11 cellular contexts compared by ENCODE assay signal in genomic region chr3:196670335-196670734, GRCh38. TPM values are rescaled to one million over a fixed set of nuclear protein-coding genes. Genes with fewer than 3 reads are reported as not detected.
DNase-seq lines count a peak whose midpoint lies in the region; ATAC-seq and TF ChIP-seq lines count a peak whose summit lies in the region.
"Had no signal": no experiment of that assay in that cellular context is flagged by ENCODE, and none has a peak within 500 bp of the region (broad histone marks: within the 10 kb centered on the region; RNA-seq: fewer than 3 reads in every experiment).

No MANE protein-coding gene starts in this region.

- no peak overlapping the region for H3K4me2 ChIP-seq in mammary epithelial cell (ENCODE audit: insufficient read depth, low read depth, low read length)

- TF ChIP-seq CTCF in mammary epithelial cell (conservative IDR thresholded peaks at IDR 0.05 in 1 of 2, IDR thresholded peaks at IDR 0.05 in 1 of 2; ENCODE audit: extremely low read depth in 1 of 2, insufficient read depth in 1 of 2, low read depth in 1 of 2, low read length in 2 of 2) = no peak

- H3K9me3 ChIP-seq in CD8-positive, alpha-beta memory T cell (ENCODE audit: low read length) = no peaks in the 10 kb centered on the region
- no peaks in the 10 kb centered on the region for H3K9me3 ChIP-seq in mammary epithelial cell (replicated peaks; ENCODE audit: insufficient read depth, low read length)

- H3K4me1 Mint-ChIP-seq in CD8-positive, alpha-beta memory T cell = peaks cover 8 to 21% (median 13%) of the 10 kb centered on the region in 3 donors
- peaks cover 16% of the 10 kb centered on the region for H3K4me1 Mint-ChIP-seq in activated T-helper 2 cell treated with anti-CD3 and anti-CD28 coated beads, Interferon-gamma antibody, Interleukin-2, Interleukin-4, amounts not matched to agents 10 μg/mL and 5 μg/mL and 100 μg/mL, durations not matched to agents 14 hours and 24 hours and 36 hours (ENCODE audit: low read depth)
- H3K4me1 Mint-ChIP-seq in memory B cell = peaks cover 31% of the 10 kb centered on the region

- dilution Hi-C loops in mammary epithelial cell (cut with HindIII; ENCODE audit: low sequenced_read_pairs) = no loop called here

- intact Hi-C loops in activated T-helper 2 cell treated with anti-CD3 and anti-CD28 coated beads, Interferon-gamma antibody, Interleukin-2, Interleukin-4, amounts not matched to agents 10 μg/mL and 5 μg/mL and 100 μg/mL, durations not matched to agents 14 hours and 24 hours and 36 hours (cut with micrococcal nuclease) = no loop called here
- intact Hi-C loops in mammary epithelial cell (cut with micrococcal nuclease) = no loop called here

- peak overlapping the region in 4 of 7 donors; percentile 7 to 67 (median 34) for H3K4me3 Mint-ChIP-seq in CD8-positive, alpha-beta memory T cell
- peak overlapping the region; percentile 17 for H3K4me3 Mint-ChIP-seq in activated T-helper 2 cell treated with anti-CD3 and anti-CD28 coated beads, Interferon-gamma antibody, Interleukin-2, Interleukin-4, amounts not matched to agents 10 μg/mL and 5 μg/mL and 100 μg/mL, durations not matched to agents 14 hours and 24 hours and 36 hours (ENCODE audit: low read depth)
- peak overlapping the region; percentile 86 for H3K4me3 Mint-ChIP-seq in memory B cell

- H3K4me1 ChIP-seq in ACC112 (ENCODE audit: control insufficient read depth, insufficient read depth, low read length, unreplicated experiment) = peaks cover 10% of the 10 kb centered on the region
- H3K4me1 ChIP-seq in CD8-positive, alpha-beta memory T cell (ENCODE audit: insufficient read depth, low read length) = peaks cover 14% of the 10 kb centered on the region
- peaks cover 10% of the 10 kb centered on the region for H3K4me1 ChIP-seq in mammary epithelial cell (ENCODE audit: insufficient read depth, low read length)

- H3K27ac ChIP-seq in ACC112 (ENCODE audit: low read depth, low read length) (no peak overlapping the region), mammary epithelial cell (ENCODE audit: insufficient read depth, low read depth, low read length) (no peak overlapping the region)
- H3K27ac ChIP-seq in CD8-positive, alpha-beta memory T cell (ENCODE audit: low read depth, low read length) = no peak overlapping the region

- no peaks in the 10 kb centered on the region for H3K9me3 Mint-ChIP-seq in CD8-positive, alpha-beta memory T cell
- peaks cover 4% of the 10 kb centered on the region for H3K9me3 Mint-ChIP-seq in activated T-helper 2 cell treated with anti-CD3 and anti-CD28 coated beads, Interferon-gamma antibody, Interleukin-2, Interleukin-4, amounts not matched to agents 10 μg/mL and 5 μg/mL and 100 μg/mL, durations not matched to agents 14 hours and 24 hours and 36 hours
- H3K9me3 Mint-ChIP-seq in memory B cell = no peaks in the 10 kb centered on the region

- CTCF ChIA-PET in CD8-positive, alpha-beta memory T cell (lab: Charles Lee) = interaction anchor here (1.8 kb wide), 1 partner anchor 15 kb away, joined by 6 read pairs; no protein-coding TSS in a partner anchor
- CTCF ChIA-PET in mammary epithelial cell (lab: Charles Lee; ENCODE audit: low non-redundant PET) = no interaction called here

- no peak overlapping the region for H3K9ac ChIP-seq in mammary epithelial cell (ENCODE audit: insufficient read depth, low read length)

- POLR2A ChIA-PET in CD8-positive, alpha-beta memory T cell (lab: Charles Lee) = interaction anchor here (0.5 kb wide), 1 partner anchor 81 kb away, joined by 4 read pairs; no protein-coding TSS in a partner anchor

- H3K36me3 ChIP-seq in ACC112 (ENCODE audit: insufficient read depth, low read length) = no peaks in the 10 kb centered on the region
- no peaks in the 10 kb centered on the region for H3K36me3 ChIP-seq in CD8-positive, alpha-beta memory T cell (ENCODE audit: insufficient read depth, low read length)
- H3K36me3 ChIP-seq in mammary epithelial cell (ENCODE audit: insufficient read depth, low read length) = no peaks in the 10 kb centered on the region

- H2AFZ ChIP-seq in ACC112 (ENCODE audit: low read length, unreplicated experiment) (peak overlapping the region; percentile 4), mammary epithelial cell (ENCODE audit: low read depth, low read length) (no peak overlapping the region)

- ATAC-seq in memory B cell (ENCODE audit: low read depth) (peak; percentile 85), GM19351 (IDR thresholded peaks at IDR 0.05; ENCODE audit: unreplicated experiment) (no peak)

- H3K27ac Mint-ChIP-seq in CD8-positive, alpha-beta memory T cell = peak overlapping the region in 6 of 8 donors; percentile 4 to 88 (median 69)
- H3K27ac Mint-ChIP-seq in activated T-helper 2 cell treated with anti-CD3 and anti-CD28 coated beads, Interferon-gamma antibody, Interleukin-2, Interleukin-4, amounts not matched to agents 10 μg/mL and 5 μg/mL and 100 μg/mL, durations not matched to agents 14 hours and 24 hours and 36 hours = peak overlapping the region; percentile 16
- H3K27ac Mint-ChIP-seq in memory B cell = peak overlapping the region; percentile 76

- no peak for DNase-seq in CD8-positive, alpha-beta memory T cell
- DNase-seq in activated T-helper 2 cell treated with anti-CD3 and anti-CD28 coated beads, Interferon-gamma antibody, Interleukin-2, Interleukin-4, amounts not matched to agents 10 μg/mL and 5 μg/mL and 100 μg/mL, durations not matched to agents 14 hours and 24 hours and 36 hours (ENCODE audit: low spot score) = no peak
- DNase-seq in memory B cell (ENCODE audit: low spot score in 2 of 2) = no peak
- DNase-seq in SIG-M5 treated with dmso at 0.1 percent for 504 hours (lab: John Stamatoyannopoulos, UW; ENCODE audit: unreplicated experiment) = no peak
- no peak for DNase-seq in KG1 (lab: John Stamatoyannopoulos, UW)
- no peak for DNase-seq in mammary epithelial cell
- DNase-seq: effector CD4-positive, alpha-beta T cell; NCI-H345; SW 1271 had no signal

- no peak overlapping the region for H3K4me3 ChIP-seq in ACC112 (ENCODE audit: low read depth, low read length)
- H3K4me3 ChIP-seq in CD8-positive, alpha-beta memory T cell (ENCODE audit: low read length) = no peak overlapping the region
- no peak overlapping the region for H3K4me3 ChIP-seq in mammary epithelial cell (replicated peaks in 1 of 3; ENCODE audit: insufficient read depth in 1 of 3, low read depth in 2 of 3, low read length in 3 of 3)

- H3K79me2 ChIP-seq in ACC112 (ENCODE audit: control insufficient read depth, insufficient read depth, low read length, unreplicated experiment) (no peaks in the 10 kb centered on the region), mammary epithelial cell (ENCODE audit: insufficient read depth, low read length) (no peaks in the 10 kb centered on the region)

- BruUV-seq in mammary epithelial cell (replicated peaks; lab: Mats Ljungman, UMichigan) = no TSS peak

- in situ Hi-C loops in mammary epithelial cell (cut with MboI; ENCODE audit: low sequenced_read_pairs in 2 of 2) = no loop called here

- 86% methylated on average over 4 of the region's 6 CpGs for WGBS in mammary epithelial cell (ENCODE audit: low coverage, missing lambda C conversion rate)

- peaks cover 0 to 4% (median 1%) of the 10 kb centered on the region in 3 donors for H3K36me3 Mint-ChIP-seq in CD8-positive, alpha-beta memory T cell
- peaks cover 20% of the 10 kb centered on the region for H3K36me3 Mint-ChIP-seq in activated T-helper 2 cell treated with anti-CD3 and anti-CD28 coated beads, Interferon-gamma antibody, Interleukin-2, Interleukin-4, amounts not matched to agents 10 μg/mL and 5 μg/mL and 100 μg/mL, durations not matched to agents 14 hours and 24 hours and 36 hours (ENCODE audit: low read depth)
- peaks cover 2% of the 10 kb centered on the region for H3K36me3 Mint-ChIP-seq in memory B cell

- no peaks in the 10 kb centered on the region for H3K27me3 Mint-ChIP-seq in CD8-positive, alpha-beta memory T cell
- H3K27me3 Mint-ChIP-seq in activated T-helper 2 cell treated with anti-CD3 and anti-CD28 coated beads, Interferon-gamma antibody, Interleukin-2, Interleukin-4, amounts not matched to agents 10 μg/mL and 5 μg/mL and 100 μg/mL, durations not matched to agents 14 hours and 24 hours and 36 hours (ENCODE audit: low read depth) = no peaks in the 10 kb centered on the region
- no peaks in the 10 kb centered on the region for H3K27me3 Mint-ChIP-seq in memory B cell

- no peaks in the 10 kb centered on the region for H4K20me1 ChIP-seq in mammary epithelial cell (ENCODE audit: insufficient read depth, low read length)

- H3K27me3 ChIP-seq in ACC112 (ENCODE audit: insufficient read depth, low read length) = 0 out of 2 replicates have a peak, but pooled peaks cover 3% of the 10 kb centered on the region
- no peaks in the 10 kb centered on the region for H3K27me3 ChIP-seq in CD8-positive, alpha-beta memory T cell (ENCODE audit: insufficient read depth, low read length, poor library complexity, severe bottlenecking)
- no peaks in the 10 kb centered on the region for H3K27me3 ChIP-seq in mammary epithelial cell (ENCODE audit: insufficient read depth, low read length)

RNA-seq across cellular contexts. Expression of gene NRROS, which starts 30.8 kb away (rescaled TPM):
- 10 to 100 TPM; 15.6 to 17.0 TPM for total RNA-seq in CD8-positive, alpha-beta memory T cell
- 3.5 TPM for polyA plus RNA-seq in CD8-positive, alpha-beta memory T cell
- 51.4 and 53.2 TPM in 2 replicates for total RNA-seq in activated T-helper 2 cell treated with anti-CD3 and anti-CD28 coated beads, Interferon-gamma antibody, Interleukin-2, Interleukin-4, amounts not matched to agents 10 μg/mL and 5 μg/mL and 100 μg/mL, durations not matched to agents 14 hours and 24 hours and 36 hours
- total RNA-seq in mammary epithelial cell = 1 to 10 TPM in 1 of 2 donors, not detected in 1; 1.1 TPM
- 0.24 TPM for polyA plus RNA-seq in mammary epithelial cell
- polyA minus RNA-seq in mammary epithelial cell = not detected

RNA-seq across cellular contexts. Expression of gene CEP19, which starts 41.7 kb away (rescaled TPM):
- total RNA-seq in CD8-positive, alpha-beta memory T cell = 1 to 10 TPM; 7.3 to 7.4 TPM
- polyA plus RNA-seq in CD8-positive, alpha-beta memory T cell = 7.4 TPM
- 3.7 and 4.5 TPM in 2 replicates for total RNA-seq in activated T-helper 2 cell treated with anti-CD3 and anti-CD28 coated beads, Interferon-gamma antibody, Interleukin-2, Interleukin-4, amounts not matched to agents 10 μg/mL and 5 μg/mL and 100 μg/mL, durations not matched to agents 14 hours and 24 hours and 36 hours
- 1 to 10 TPM; 1.7 to 2.0 TPM for total RNA-seq in mammary epithelial cell
- polyA plus RNA-seq in mammary epithelial cell = 1.5 TPM
- polyA minus RNA-seq in mammary epithelial cell = not detected

RNA-seq across cellular contexts. Expression of gene PIGX, which starts 41.8 kb away (rescaled TPM):
- 10 to 100 TPM; 49.0 to 50.5 TPM for total RNA-seq in CD8-positive, alpha-beta memory T cell
- 38.7 TPM for polyA plus RNA-seq in CD8-positive, alpha-beta memory T cell
- 65.7 and 70.8 TPM in 2 replicates for total RNA-seq in activated T-helper 2 cell treated with anti-CD3 and anti-CD28 coated beads, Interferon-gamma antibody, Interleukin-2, Interleukin-4, amounts not matched to agents 10 μg/mL and 5 μg/mL and 100 μg/mL, durations not matched to agents 14 hours and 24 hours and 36 hours
- total RNA-seq in mammary epithelial cell = 10 to 100 TPM; 25.7 to 28.3 TPM
- 11.8 TPM for polyA plus RNA-seq in mammary epithelial cell
- 17.4 TPM for polyA minus RNA-seq in mammary epithelial cell

Comparison
In these comparisons a context has a peak if more than half of its experiments do, and no peak if none do; other contexts are left out.
1. H3K27ac Mint-ChIP-seq: peak in every context shown above with its lines; median percentile 76 in memory B cell; 69 in CD8-positive, alpha-beta memory T cell; 16 in activated T-helper 2 cell treated with anti-CD3 and anti-CD28 coated beads, Interferon-gamma antibody, Interleukin-2, Interleukin-4, amounts not matched to agents 10 μg/mL and 5 μg/mL and 100 μg/mL, durations not matched to agents 14 hours and 24 hours and 36 hours.
2. H3K4me3 Mint-ChIP-seq: peak in every context shown above with its lines; median percentile 86 in memory B cell; 34 in CD8-positive, alpha-beta memory T cell; 17 in activated T-helper 2 cell treated with anti-CD3 and anti-CD28 coated beads, Interferon-gamma antibody, Interleukin-2, Interleukin-4, amounts not matched to agents 10 μg/mL and 5 μg/mL and 100 μg/mL, durations not matched to agents 14 hours and 24 hours and 36 hours.
3. RNA of gene NRROS, which starts 30.8 kb away (total RNA-seq): 51.4 to 53.2 TPM in activated T-helper 2 cell treated with anti-CD3 and anti-CD28 coated beads, Interferon-gamma antibody, Interleukin-2, Interleukin-4, amounts not matched to agents 10 μg/mL and 5 μg/mL and 100 μg/mL, durations not matched to agents 14 hours and 24 hours and 36 hours and 15.6 to 17.0 TPM in CD8-positive, alpha-beta memory T cell; 1.1 TPM in mammary epithelial cell; every median in the first group is over 4 times any median in the second.